Comparison of ENCODE assay signal across 8 cellular contexts in genomic region chr19:17079710-17080440, GRCh38. TPM values are rescaled to one million over a fixed set of nuclear protein-coding genes. Genes with fewer than 3 reads are reported as not detected.
DNase-seq lines count a peak whose midpoint lies in the region; ATAC-seq and TF ChIP-seq lines count a peak whose summit lies in the region.

No MANE protein-coding gene starts in this region.

- TF ChIP-seq CTCF in lower lobe of right lung (IDR thresholded peaks at IDR 0.05), result peak; percentile 43

- 68% methylated on average over 28 of the region's 28 CpGs for WGBS in HUES64

- H3K4me1 ChIP-seq in HUES64 (ENCODE audit: insufficient read depth, low read length) (peaks cover 27% of the 10 kb centered on the region), lower lobe of right lung (peaks cover 57% of the 10 kb centered on the region)

- intact Hi-C loops in lower lobe of right lung (cut with DNase I), result loop anchor here (10.0 kb wide), 1 partner anchor 205 kb away; the partner anchor contains the start of gene ANKLE1

- H3K9ac ChIP-seq in HUES64 (ENCODE audit: low read depth, low read length), result peak overlapping the region; percentile 50

- H3K36me3 ChIP-seq in HUES64 (ENCODE audit: insufficient read depth, low read length), result no peaks in the 10 kb centered on the region
- no peaks in the 10 kb centered on the region for H3K36me3 ChIP-seq in lower lobe of right lung

- ATAC-seq in GM18517 (IDR thresholded peaks at IDR 0.05; ENCODE audit: unreplicated experiment), result peak; percentile 38
- ATAC-seq in lower lobe of right lung, result peak; percentile 8 to 30
- ATAC-seq in GM19467 (IDR thresholded peaks at IDR 0.05; ENCODE audit: unreplicated experiment), result no peak
- ATAC-seq in HG03354 (IDR thresholded peaks at IDR 0.05; ENCODE audit: poor library complexity, severe bottlenecking, unreplicated experiment), result no peak

- peak; percentile 81 for DNase-seq in activated CD4-positive, alpha-beta T cell treated with anti-CD3 and anti-CD28 coated beads for 48 hours
- DNase-seq in lower lobe of right lung, result peak; percentile 60
- peak; percentile 65 to 66 for DNase-seq in stimulated activated CD4-positive, alpha-beta T cell treated with anti-CD3 and anti-CD28 coated beads, Interleukin-4, amount 100 ng/mL, for 4 hours

- H3K27me3 ChIP-seq in HUES64 (ENCODE audit: insufficient read depth, low read length) (no peaks in the 10 kb centered on the region), lower lobe of right lung (ENCODE audit: low read depth) (no peaks in the 10 kb centered on the region)

- H3K9me3 ChIP-seq in HUES64 (ENCODE audit: insufficient read depth, low read depth, low read length) (no peaks in the 10 kb centered on the region), lower lobe of right lung (no peaks in the 10 kb centered on the region)

- H3K4me3 ChIP-seq in HUES64 (ENCODE audit: low read length) (peak overlapping the region; percentile 17; the same call in 1 of the 2 replicates), lower lobe of right lung (peak overlapping the region; percentile 42)

- H3K27ac ChIP-seq in HUES64 (ENCODE audit: low read depth, low read length) (no peak overlapping the region), cingulate gyrus (ENCODE audit: low read depth, low read length) (peak overlapping the region; percentile 87), lower lobe of right lung (peak overlapping the region; percentile 82)

RNA-seq across cellular contexts. Expression of gene MYO9B, which starts 4.3 kb away (rescaled TPM):
- 42.1 TPM for polyA plus RNA-seq in HUES64 (2013, experiment 1 of 2)
- polyA plus RNA-seq in HUES64 (2013, experiment 2 of 2), result 46.2 TPM
- total RNA-seq in lower lobe of right lung, result 205 TPM

RNA-seq across cellular contexts. Expression of gene HAUS8, which starts 4.6 kb away (rescaled TPM):
- 19.6 TPM for polyA plus RNA-seq in HUES64 (2013, experiment 1 of 2)
- polyA plus RNA-seq in HUES64 (2013, experiment 2 of 2), result 23.6 TPM
- 9.1 TPM for total RNA-seq in lower lobe of right lung

RNA-seq across cellular contexts. Expression of gene CPAMD8, which starts 53.3 kb away (rescaled TPM):
- 5.5 TPM for polyA plus RNA-seq in HUES64 (2013, experiment 1 of 2)
- polyA plus RNA-seq in HUES64 (2013, experiment 2 of 2), result 7.0 TPM
- total RNA-seq in lower lobe of right lung, result 54.3 TPM

Comparison
In these comparisons a context has a peak if more than half of its experiments do, and no peak if none do; other contexts are left out.
1. ATAC-seq: peak in GM18517 (single experiment) and lower lobe of right lung (2 of 2); none in GM19467 (single experiment) and HG03354 (single experiment).
2. Peak in every context shown above with its lines, with median percentiles within 50 percentile points of each other: DNase-seq.